20 cellular contexts compared by ENCODE assay signal in the genomic region with DNA sequence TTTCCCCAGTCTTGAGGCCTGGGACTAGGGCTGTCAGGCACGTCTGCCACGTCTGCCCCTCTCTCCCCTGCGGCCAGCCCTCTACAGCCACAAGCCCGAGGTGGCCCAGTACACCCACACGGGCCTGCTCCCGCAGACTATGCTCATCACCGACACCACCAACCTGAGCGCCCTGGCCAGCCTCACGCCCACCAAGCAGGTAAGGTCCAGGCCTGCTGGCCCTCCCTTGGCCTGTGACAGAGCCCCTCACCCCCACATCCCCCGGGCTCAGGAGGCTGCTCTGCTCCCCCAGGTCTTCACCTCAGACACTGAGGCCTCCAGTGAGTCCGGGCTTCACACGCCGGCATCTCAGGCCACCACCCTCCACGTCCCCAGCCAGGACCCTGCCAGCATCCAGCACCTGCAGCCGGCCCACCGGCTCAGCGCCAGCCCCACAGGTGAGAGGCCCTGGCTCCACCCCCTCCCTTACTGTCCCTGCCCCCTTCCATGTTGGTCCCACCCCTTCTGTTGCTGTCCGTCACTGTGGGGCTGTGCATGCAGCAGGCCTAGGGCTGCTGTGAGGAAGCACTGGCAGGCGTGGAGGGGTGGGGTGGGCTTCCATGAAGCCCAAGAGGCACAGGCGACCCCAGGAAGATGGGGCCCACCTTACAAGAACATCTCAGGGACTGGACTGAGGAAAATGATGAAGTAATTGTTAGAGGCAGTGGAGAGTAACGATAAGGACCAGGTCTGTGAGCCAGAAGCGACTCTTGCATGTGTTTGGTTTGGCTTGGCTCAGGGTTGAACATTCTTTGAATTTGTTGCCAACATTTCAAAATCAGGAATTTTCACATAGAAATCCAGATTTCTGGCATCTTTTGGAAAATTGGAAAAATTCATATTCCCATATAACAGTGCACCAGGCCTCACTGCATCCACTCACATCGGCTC. TPM values are rescaled to one million over a fixed set of nuclear protein-coding genes. Genes with fewer than 3 reads are reported as not detected.
DNase-seq lines count a peak whose midpoint lies in the region; ATAC-seq and TF ChIP-seq lines count a peak whose summit lies in the region.
"Had no signal": no experiment of that assay in that cellular context is flagged by ENCODE, and none has a peak within 500 bp of the region (broad histone marks: within the 10 kb centered on the region; RNA-seq: fewer than 3 reads in every experiment).

No MANE protein-coding gene starts in this region.

- in situ Hi-C loops in GM23248 (cut with MboI): no loop called here

- no peak overlapping the region for H2AFZ ChIP-seq in GM23248

- TF ChIP-seq POLR2A in body of pancreas (IDR thresholded peaks at IDR 0.05): no peak

- H3K79me2 ChIP-seq in GM23248 (ENCODE audit: insufficient read depth): no peaks in the 10 kb centered on the region

- H3K9ac ChIP-seq in GM23248: no peak overlapping the region

- H3K4me2 ChIP-seq in GM23248 (ENCODE audit: unreplicated experiment): no peak overlapping the region

- no peaks in the 10 kb centered on the region for H3F3A ChIP-seq in GM23248 (ENCODE audit: insufficient read depth)

- intact Hi-C loops in body of pancreas (cut with DNase I): loop anchor here (5.0 kb wide), 1 partner anchor 47 kb away; no protein-coding TSS in a partner anchor

- no peaks in the 10 kb centered on the region for H3K9me3 ChIP-seq in GM23248 (ENCODE audit: low read depth)
- H3K9me3 ChIP-seq in body of pancreas: no peaks in the 10 kb centered on the region

- H3K27me3 ChIP-seq in GM23248 (replicated peaks; ENCODE audit: insufficient read depth) (peaks cover 12% of the 10 kb centered on the region; the same call in 1 of the 2 replicates), body of pancreas (no peaks in the 10 kb centered on the region)

- H3K36me3 ChIP-seq in GM23248 (ENCODE audit: low read depth) (no peaks in the 10 kb centered on the region), body of pancreas (replicated peaks in 1 of 2; ENCODE audit: insufficient read depth in 1 of 2, low read depth in 2 of 2) (peaks cover 5 to 19% of the 10 kb centered on the region in 2 donors)

- no peaks in the 10 kb centered on the region for H3K9me2 ChIP-seq in GM23248 (ENCODE audit: insufficient read depth)

- peak; percentile 38 for DNase-seq in GM23248
- peak; percentile 31 to 73 (median 46) for DNase-seq in body of pancreas
- DNase-seq in left lobe of liver (ENCODE audit: low spot score): no peak
- DNase-seq in stimulated activated CD4-positive, alpha-beta T cell treated with anti-CD3 and anti-CD28 coated beads, Interleukin-4, amount 100 ng/mL, for 1 hour: no peak
- DNase-seq in NCI-H1436 (lab: John Stamatoyannopoulos, UW): no peak
- DNase-seq in NCI-H1417 (lab: John Stamatoyannopoulos, UW): no peak
- DNase-seq: activated CD4-positive, alpha-beta T cell treated with anti-CD3 and anti-CD28 coated beads for 1 hour; activated T-cell treated with anti-CD3 and anti-CD28 coated beads, Interleukin-2, amount 50 U/mL, for 1 hour; erythroblast; hippocampal formation; Kasumi-1; mammary epithelial cell; occipital lobe; RPMI8226 had no signal

- no peaks in the 10 kb centered on the region for H4K20me1 ChIP-seq in GM23248 (ENCODE audit: insufficient read depth)

- peak; percentile 52 for ATAC-seq in body of pancreas
- peak; percentile 65 for ATAC-seq in left lobe of liver
- ATAC-seq in HG02623 (IDR thresholded peaks at IDR 0.05; ENCODE audit: unreplicated experiment): no peak

- no peaks in the 10 kb centered on the region for H3K4me1 ChIP-seq in GM23248 (ENCODE audit: insufficient read depth)
- peaks cover 15% of the 10 kb centered on the region for H3K4me1 ChIP-seq in body of pancreas

- 0 out of 2 replicates have a peak overlapping the region, but pooled peaks have one; percentile 17 for H3K27ac ChIP-seq in 22Rv1
- no peak overlapping the region for H3K27ac ChIP-seq in GM23248
- H3K27ac ChIP-seq in body of pancreas: no peak overlapping the region
- H3K27ac ChIP-seq: HL-60 had no signal

- TF ChIP-seq CTCF in 22Rv1 (IDR thresholded peaks at IDR 0.05): no peak
- no peak for TF ChIP-seq CTCF in body of pancreas (IDR thresholded peaks at IDR 0.05)

- 34 to 40% methylated on average over 17 to 23 of the region's 23 CpGs for WGBS in GM23248 (ENCODE audit: low coverage in 1 of 2, low lambda C conversion rate in 2 of 2, missing lambda C conversion rate in 2 of 2), 2 experiments
- 45 to 47% methylated on average over 13 to 23 of the region's 23 CpGs for WGBS in body of pancreas, 2 donors

- H3K4me3 ChIP-seq in GM23248 (no peak overlapping the region), body of pancreas (no peak overlapping the region)

RNA-seq across cellular contexts. Expression of a gene that starts 16.8 kb away (rescaled TPM):
- total RNA-seq in GM23248 (2014; rRNA removed; shearing (Covaris generic)): 12.4 and 12.5 TPM in 2 replicates
- polyA plus RNA-seq in GM23248 (2016; fragmentation: Nextera tagmentation; extraction: Ambion mirVana): 16.6 and 17.7 TPM in 2 replicates
- total RNA-seq in body of pancreas: 10 to 100 TPM in 1 of 2 donors, 1 to 10 TPM in 1; 6.7 to 11.5 TPM
- 8.0 TPM for total RNA-seq in left lobe of liver

RNA-seq across cellular contexts. Expression of a gene that starts 21.1 kb away (rescaled TPM):
- total RNA-seq in GM23248 (2014; rRNA removed; shearing (Covaris generic)): not detected in 2 replicates
- not detected in 2 replicates for polyA plus RNA-seq in GM23248 (2016; fragmentation: Nextera tagmentation; extraction: Ambion mirVana)
- total RNA-seq in body of pancreas: 10 to 100 TPM; 11.9 to 13.2 TPM
- total RNA-seq in left lobe of liver: 23.8 TPM
- total RNA-seq: mammary epithelial cell; NCI-H460; occipital lobe; T-helper 2 cell treated with Interferon-gamma antibody and Interleukin-4, amounts not matched to agents 100 ng/mL and 5 ng/mL, for 36 hours; temporal lobe had no signal
- polyA plus RNA-seq: mammary epithelial cell had no signal

RNA-seq across cellular contexts. Expression of a gene that starts 39.6 kb away (rescaled TPM):
- total RNA-seq in GM23248 (2014; rRNA removed; shearing (Covaris generic)): 0.54 TPM in 1 of 2 replicates, not detected in the other
- polyA plus RNA-seq in GM23248 (2016; fragmentation: Nextera tagmentation; extraction: Ambion mirVana): 0.09 and 0.13 TPM in 2 replicates
- 1 to 10 TPM in 1 of 2 donors, under 1 TPM in 1; 0.78 to 1.3 TPM for total RNA-seq in body of pancreas
- total RNA-seq in left lobe of liver: 2.5 TPM

Comparison
In these comparisons a context has a peak if more than half of its experiments do, and no peak if none do; other contexts are left out.
1. DNase-seq: peak in GM23248 (single experiment) and body of pancreas (4 of 4); none in left lobe of liver (single experiment), stimulated activated CD4-positive, alpha-beta T cell treated with anti-CD3 and anti-CD28 coated beads, Interleukin-4, amount 100 ng/mL, for 1 hour (single experiment), NCI-H1436 (single experiment) and NCI-H1417 (0 of 3).
2. RNA of a gene that starts 21.1 kb away (total RNA-seq): 23.8 TPM in left lobe of liver (single experiment) and 11.9 to 13.2 TPM in body of pancreas; not detected in GM23248; every median in the first group is over 10 times any median in the second.